Comparison of ENCODE assay signal across 42 cellular contexts in the genomic region with DNA sequence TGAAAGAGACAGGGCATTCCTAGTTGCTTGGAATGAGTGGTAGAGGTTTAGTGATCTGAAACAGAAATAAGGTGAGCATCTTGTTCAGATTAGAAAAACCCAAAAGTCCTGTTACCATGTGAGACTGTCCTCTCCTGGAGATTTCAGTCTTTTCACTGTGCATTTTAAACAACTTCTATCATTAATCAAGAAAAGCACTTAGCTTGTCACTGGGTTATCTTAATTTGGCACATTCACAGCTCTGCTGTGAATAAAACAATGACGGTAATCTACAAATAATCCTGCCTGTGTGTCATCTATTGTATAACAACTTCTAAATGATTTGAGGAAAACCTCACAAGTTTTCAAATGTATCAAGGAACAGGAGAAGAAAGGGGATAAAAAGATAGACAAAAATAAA. TPM values are rescaled to one million over a fixed set of nuclear protein-coding genes. Genes with fewer than 3 reads are reported as not detected.
"Had no signal": no experiment of that assay in that cellular context is flagged by ENCODE, and none has a peak within 500 bp of the region (broad histone marks: within the 10 kb centered on the region; RNA-seq: fewer than 3 reads in every experiment).

No MANE protein-coding gene starts in this region.

- H3K9me3 Mint-ChIP-seq: activated naive CD4-positive, alpha-beta T cell treated with anti-CD3 and anti-CD28 coated beads for 36 hours; activated naive CD4-positive, alpha-beta T cell treated with anti-CD3 and anti-CD28 coated beads, Interleukin-2, amount 10 ng/mL, durations not matched to agents 7 days and 5 days; activated naive CD4-positive, alpha-beta T cell treated with anti-CD3 and anti-CD28 coated beads, Interleukin-2, amount 50 U/mL, for 24 hours; activated naive CD4-positive, alpha-beta T cell treated with anti-CD3 and anti-CD28 coated beads, Interleukin-2, amount 50 U/mL, for 72 hours; activated naive CD8-positive, alpha-beta T cell treated with anti-CD3 and anti-CD28 coated beads for 36 hours; activated naive CD8-positive, alpha-beta T cell treated with anti-CD3 and anti-CD28 coated beads, Interleukin-2, amount 10 ng/mL, durations not matched to agents 7 days and 5 days; activated naive CD8-positive, alpha-beta T cell treated with anti-CD3 and anti-CD28 coated beads, Interleukin-2, amount 50 U/mL, for 24 hours; activated T-cell treated with anti-CD3 and anti-CD28 coated beads, Interleukin-2, amount 50 U/mL, for 24 hours; activated T-cell treated with anti-CD3 and anti-CD28 coated beads, Interleukin-2, amount 50 U/mL, for 4 hours; activated T-cell treated with anti-CD3 and anti-CD28 coated beads, Interleukin-2, amount 50 U/mL, for 72 hours; activated T-helper 1 cell treated with anti-CD3 and anti-CD28 coated beads, Interleukin-12 subunit alpha, Interleukin-12 subunit beta, Interleukin-2, Interleukin-4 antibody, amounts not matched to agents 30 ng/mL and 10 ng/mL and 1 ng/mL, durations not matched to agents 14 hours and 24 hours and 36 hours; activated T-helper 17 cell treated with anti-CD3 and anti-CD28 coated beads, Interleukin-2, amount 50 U/mL, for 72 hours; activated T-helper 2 cell treated with anti-CD3 and anti-CD28 coated beads, Interferon-gamma antibody, Interleukin-2, Interleukin-4, amounts not matched to agents 10 μg/mL and 5 μg/mL and 100 μg/mL, durations not matched to agents 14 hours and 24 hours and 36 hours; central memory CD8-positive, alpha-beta T cell had no signal

- FAIRE-seq: bronchial epithelial cell, colon had no signal

- H3K4me3 Mint-ChIP-seq: activated naive CD4-positive, alpha-beta T cell treated with anti-CD3 and anti-CD28 coated beads for 36 hours; activated naive CD4-positive, alpha-beta T cell treated with anti-CD3 and anti-CD28 coated beads, Interleukin-2, amount 10 ng/mL, durations not matched to agents 7 days and 5 days; activated naive CD4-positive, alpha-beta T cell treated with anti-CD3 and anti-CD28 coated beads, Interleukin-2, amount 50 U/mL, for 24 hours; activated naive CD8-positive, alpha-beta T cell; activated naive CD8-positive, alpha-beta T cell treated with anti-CD3 and anti-CD28 coated beads for 36 hours; activated naive CD8-positive, alpha-beta T cell treated with anti-CD3 and anti-CD28 coated beads, Interleukin-2, amount 10 ng/mL, durations not matched to agents 7 days and 5 days; activated naive CD8-positive, alpha-beta T cell treated with anti-CD3 and anti-CD28 coated beads, Interleukin-2, amount 50 U/mL, for 24 hours; activated T-cell treated with anti-CD3 and anti-CD28 coated beads, Interleukin-2, amount 50 U/mL, for 24 hours; activated T-cell treated with anti-CD3 and anti-CD28 coated beads, Interleukin-2, amount 50 U/mL, for 4 hours; activated T-cell treated with anti-CD3 and anti-CD28 coated beads, Interleukin-2, amount 50 U/mL, for 72 hours; activated T-helper 1 cell treated with anti-CD3 and anti-CD28 coated beads, Interleukin-12 subunit alpha, Interleukin-12 subunit beta, Interleukin-2, Interleukin-4 antibody, amounts not matched to agents 30 ng/mL and 10 ng/mL and 1 ng/mL, durations not matched to agents 14 hours and 24 hours and 36 hours; activated T-helper 17 cell treated with anti-CD3 and anti-CD28 coated beads, Interleukin-2, amount 50 U/mL, for 72 hours; brain; central memory CD8-positive, alpha-beta T cell had no signal

- H3K36me3 ChIP-seq: adrenal gland, ascending aorta, brain microvascular endothelial cell, breast epithelium, cardiac muscle cell had no signal

- H3K4me3 ChIP-seq: adrenal gland, ascending aorta, body of pancreas, breast epithelium, cardiac muscle cell had no signal

- ATAC-seq: activated naive CD4-positive, alpha-beta T cell treated with anti-CD3 and anti-CD28 coated beads, Interleukin-2, amount 50 U/mL, for 72 hours; activated naive CD8-positive, alpha-beta T cell treated with anti-CD3 and anti-CD28 coated beads, Interleukin-2, amount 50 U/mL, for 24 hours; activated T-cell treated with anti-CD3 and anti-CD28 coated beads, Interleukin-2, amount 50 U/mL, for 4 hours; activated T-cell treated with anti-CD3 and anti-CD28 coated beads, Interleukin-2, amount 50 U/mL, for 72 hours; activated T-helper 17 cell treated with anti-CD3 and anti-CD28 coated beads, Interleukin-2, amount 50 U/mL, for 72 hours; body of pancreas had no signal

- H3K27ac Mint-ChIP-seq: activated naive CD4-positive, alpha-beta T cell treated with anti-CD3 and anti-CD28 coated beads for 36 hours; activated naive CD4-positive, alpha-beta T cell treated with anti-CD3 and anti-CD28 coated beads, Interleukin-2, amount 10 ng/mL, durations not matched to agents 7 days and 5 days; activated naive CD4-positive, alpha-beta T cell treated with anti-CD3 and anti-CD28 coated beads, Interleukin-2, amount 50 U/mL, for 24 hours; activated naive CD4-positive, alpha-beta T cell treated with anti-CD3 and anti-CD28 coated beads, Interleukin-2, amount 50 U/mL, for 72 hours; activated naive CD8-positive, alpha-beta T cell; activated naive CD8-positive, alpha-beta T cell treated with anti-CD3 and anti-CD28 coated beads for 36 hours; activated naive CD8-positive, alpha-beta T cell treated with anti-CD3 and anti-CD28 coated beads, Interleukin-2, amount 10 ng/mL, durations not matched to agents 7 days and 5 days; activated naive CD8-positive, alpha-beta T cell treated with anti-CD3 and anti-CD28 coated beads, Interleukin-2, amount 50 U/mL, for 24 hours; activated T-cell treated with anti-CD3 and anti-CD28 coated beads, Interleukin-2, amount 50 U/mL, for 24 hours; activated T-cell treated with anti-CD3 and anti-CD28 coated beads, Interleukin-2, amount 50 U/mL, for 72 hours; activated T-helper 1 cell treated with anti-CD3 and anti-CD28 coated beads, Interleukin-12 subunit alpha, Interleukin-12 subunit beta, Interleukin-2, Interleukin-4 antibody, amounts not matched to agents 30 ng/mL and 10 ng/mL and 1 ng/mL, durations not matched to agents 14 hours and 24 hours and 36 hours; activated T-helper 17 cell treated with anti-CD3 and anti-CD28 coated beads, Interleukin-2, amount 50 U/mL, for 72 hours; activated T-helper 2 cell treated with anti-CD3 and anti-CD28 coated beads, Interferon-gamma antibody, Interleukin-2, Interleukin-4, amounts not matched to agents 10 μg/mL and 5 μg/mL and 100 μg/mL, durations not matched to agents 14 hours and 24 hours and 36 hours; brain had no signal

- H3K27ac ChIP-seq: adrenal gland, ascending aorta, body of pancreas, brain microvascular endothelial cell, breast epithelium, cardiac muscle cell had no signal

- H3K27me3 ChIP-seq: adrenal gland, ascending aorta, body of pancreas, breast epithelium, cardiac muscle cell had no signal

- H3K9me3 ChIP-seq: adrenal gland, ascending aorta, body of pancreas, breast epithelium had no signal

- H3K4me1 ChIP-seq: adrenal gland, ascending aorta, body of pancreas, breast epithelium had no signal

- DNase-seq: activated effector memory CD4-positive, alpha-beta T cell treated with anti-CD3 and anti-CD28 coated beads, Interleukin-2, amount 50 U/mL, for 16 hours; activated effector memory CD4-positive, alpha-beta T cell treated with Interleukin-2 at 50 U/mL for 16 hours; activated gamma-delta T cell; activated gamma-delta T cell treated with Interleukin-2 at 50 U/mL for 16 hours; activated naive CD4-positive, alpha-beta T cell; activated naive CD4-positive, alpha-beta T cell treated with anti-CD3 and anti-CD28 coated beads for 36 hours; activated naive CD4-positive, alpha-beta T cell treated with anti-CD3 and anti-CD28 coated beads, Interleukin-2, amount 10 ng/mL, durations not matched to agents 7 days and 5 days; activated naive CD4-positive, alpha-beta T cell treated with anti-CD3 and anti-CD28 coated beads, Interleukin-2, amount 50 U/mL, for 16 hours; activated naive CD4-positive, alpha-beta T cell treated with Interleukin-2 at 50 U/mL for 16 hours; activated naive CD8-positive, alpha-beta T cell treated with anti-CD3 and anti-CD28 coated beads for 36 hours; activated naive CD8-positive, alpha-beta T cell treated with anti-CD3 and anti-CD28 coated beads, Interleukin-2, amount 10 ng/mL, durations not matched to agents 7 days and 5 days; activated naive CD8-positive, alpha-beta T cell treated with anti-CD3 and anti-CD28 coated beads, Interleukin-2, amount 50 U/mL, for 24 hours; activated T-cell treated with anti-CD3 and anti-CD28 coated beads, Interleukin-2, amount 50 U/mL, for 1 hour; activated T-cell treated with anti-CD3 and anti-CD28 coated beads, Interleukin-2, amount 50 U/mL, for 24 hours; activated T-cell treated with anti-CD3 and anti-CD28 coated beads, Interleukin-2, amount 50 U/mL, for 4 hours; activated T-cell treated with anti-CD3 and anti-CD28 coated beads, Interleukin-2, amount 50 U/mL, for 48 hours; activated T-cell treated with anti-CD3 and anti-CD28 coated beads, Interleukin-2, amount 50 U/mL, for 72 hours; adrenal gland; amniotic stem cell; amygdala; anterior cingulate cortex; aorta; body of pancreas; brain microvascular endothelial cell; central memory CD4-positive, alpha-beta T cell; cerebellar nuclear complex had no signal

- H3K36me3 Mint-ChIP-seq: activated naive CD4-positive, alpha-beta T cell treated with anti-CD3 and anti-CD28 coated beads, Interleukin-2, amount 10 ng/mL, durations not matched to agents 7 days and 5 days; activated naive CD4-positive, alpha-beta T cell treated with anti-CD3 and anti-CD28 coated beads, Interleukin-2, amount 50 U/mL, for 24 hours; activated naive CD4-positive, alpha-beta T cell treated with anti-CD3 and anti-CD28 coated beads, Interleukin-2, amount 50 U/mL, for 72 hours; activated naive CD8-positive, alpha-beta T cell treated with anti-CD3 and anti-CD28 coated beads for 36 hours; activated naive CD8-positive, alpha-beta T cell treated with anti-CD3 and anti-CD28 coated beads, Interleukin-2, amount 10 ng/mL, durations not matched to agents 7 days and 5 days; brain had no signal

- H3K4me1 Mint-ChIP-seq: activated naive CD4-positive, alpha-beta T cell treated with anti-CD3 and anti-CD28 coated beads, Interleukin-2, amount 10 ng/mL, durations not matched to agents 7 days and 5 days; activated naive CD4-positive, alpha-beta T cell treated with anti-CD3 and anti-CD28 coated beads, Interleukin-2, amount 50 U/mL, for 24 hours; activated naive CD8-positive, alpha-beta T cell treated with anti-CD3 and anti-CD28 coated beads for 36 hours; activated naive CD8-positive, alpha-beta T cell treated with anti-CD3 and anti-CD28 coated beads, Interleukin-2, amount 10 ng/mL, durations not matched to agents 7 days and 5 days; activated naive CD8-positive, alpha-beta T cell treated with anti-CD3 and anti-CD28 coated beads, Interleukin-2, amount 50 U/mL, for 24 hours; activated T-helper 17 cell treated with anti-CD3 and anti-CD28 coated beads, Interleukin-2, amount 50 U/mL, for 72 hours; brain; central memory CD8-positive, alpha-beta T cell had no signal

RNA-seq across cellular contexts. Expression of gene GJB7, which starts 16.2 kb away (rescaled TPM):
- total RNA-seq: activated naive CD4-positive, alpha-beta T cell treated with anti-CD3 and anti-CD28 coated beads for 36 hours; activated naive CD4-positive, alpha-beta T cell treated with anti-CD3 and anti-CD28 coated beads, Interleukin-2, amount 50 U/mL, for 72 hours; activated naive CD8-positive, alpha-beta T cell treated with anti-CD3 and anti-CD28 coated beads for 36 hours; activated naive CD8-positive, alpha-beta T cell treated with anti-CD3 and anti-CD28 coated beads, Interleukin-2, amount 10 ng/mL, durations not matched to agents 7 days and 5 days; activated T-cell treated with anti-CD3 and anti-CD28 coated beads, Interleukin-2, amount 50 U/mL, for 4 hours; activated T-cell treated with anti-CD3 and anti-CD28 coated beads, Interleukin-2, amount 50 U/mL, for 72 hours; activated T-helper 1 cell treated with anti-CD3 and anti-CD28 coated beads, Interleukin-12 subunit alpha, Interleukin-12 subunit beta, Interleukin-2, Interleukin-4 antibody, amounts not matched to agents 30 ng/mL and 10 ng/mL and 1 ng/mL, durations not matched to agents 14 hours and 24 hours and 36 hours; activated T-helper 17 cell treated with anti-CD3 and anti-CD28 coated beads, Interleukin-2, amount 50 U/mL, for 72 hours; activated T-helper 2 cell treated with anti-CD3 and anti-CD28 coated beads, Interferon-gamma antibody, Interleukin-2, Interleukin-4, amounts not matched to agents 10 μg/mL and 5 μg/mL and 100 μg/mL, durations not matched to agents 14 hours and 24 hours and 36 hours; adrenal gland; aorta; ascending aorta; body of pancreas; breast epithelium; bronchial epithelial cell; cardiac muscle cell; cardiac septum; cerebellum had no signal
- polyA plus RNA-seq: adipose tissue, aorta, cardiac muscle cell had no signal

RNA-seq across cellular contexts. Expression of gene C6orf163, which starts 31.8 kb away (rescaled TPM):
- total RNA-seq: ascending aorta had no signal
